ENCODE assay signal across 8 cellular contexts in the genomic region with DNA sequence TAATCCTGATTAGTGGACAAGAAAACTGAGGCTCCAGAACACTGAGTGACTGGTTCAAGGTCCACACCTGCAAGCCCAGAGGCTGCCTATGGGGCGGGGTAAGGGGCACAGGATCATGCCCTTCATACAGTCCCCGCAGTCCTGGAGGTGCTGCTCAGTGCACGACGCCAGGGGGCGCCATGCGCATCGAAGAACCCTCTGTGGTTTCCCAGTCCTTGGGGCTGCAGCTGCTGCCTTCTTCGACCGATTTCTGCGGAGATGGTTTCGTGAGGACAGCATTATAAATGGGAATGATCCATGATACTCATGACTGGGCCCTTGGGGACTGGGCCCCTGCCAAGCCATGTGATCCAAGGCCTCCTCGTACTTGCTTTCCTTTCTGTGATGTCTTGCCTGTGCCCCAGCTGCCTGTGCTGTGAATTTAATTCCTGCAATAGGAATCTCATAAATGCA. TPM values are rescaled to one million over a fixed set of nuclear protein-coding genes. Genes with fewer than 3 reads are reported as not detected.
DNase-seq lines count a peak whose midpoint lies in the region; ATAC-seq, FAIRE-seq and TF ChIP-seq lines count a peak whose summit lies in the region.

No MANE protein-coding gene starts in this region.

- TF ChIP-seq CTCF in esophagus muscularis mucosa (IDR thresholded peaks at IDR 0.05) = peak; percentile 94 to 98 (median 97)
- TF ChIP-seq CTCF in mucosa of descending colon (IDR thresholded peaks at IDR 0.05) = peak; percentile 75

- peak overlapping the region; percentile 8 to 74 (median 47); a peak in 19 of 22 replicates for H3K4me2 ChIP-seq in BLaER1 treated with 17β-estradiol and CSF1 and Interleukin-3, amounts not matched to agents 10 nM and 100 nM

- TF ChIP-seq POLR2A in H54 (IDR thresholded peaks at IDR 0.05; ENCODE audit: low read depth, low read length) = no peak
- no peak for TF ChIP-seq POLR2A in esophagus muscularis mucosa (IDR thresholded peaks at IDR 0.05; ENCODE audit: low read depth)

- H3K9ac ChIP-seq in BLaER1 treated with 17β-estradiol and CSF1 and Interleukin-3, amounts not matched to agents 10 nM and 100 nM = 0 out of 22 replicates have a peak overlapping the region, but pooled peaks of 1 of the 11 experiments have one; percentile 25

- peak; percentile 70 for FAIRE-seq in H54 (lab: Jason Lieb, UNC)

- H3K4me3 ChIP-seq in BLaER1 treated with 17β-estradiol and CSF1 and Interleukin-3, amounts not matched to agents 10 nM and 100 nM = no peak overlapping the region
- H3K4me3 ChIP-seq in esophagus muscularis mucosa = no peak overlapping the region
- no peak overlapping the region for H3K4me3 ChIP-seq in mucosa of descending colon

- H3K36me3 ChIP-seq in BLaER1 treated with 17β-estradiol and CSF1 and Interleukin-3, amounts not matched to agents 10 nM and 100 nM = no peaks in the 10 kb centered on the region
- no peaks in the 10 kb centered on the region for H3K36me3 ChIP-seq in esophagus muscularis mucosa
- H3K36me3 ChIP-seq in mucosa of descending colon (ENCODE audit: low read depth) = no peaks in the 10 kb centered on the region

- ATAC-seq in mucosa of descending colon (peak; percentile 95), GM21786 (IDR thresholded peaks at IDR 0.05; ENCODE audit: unreplicated experiment) (no peak)
- ATAC-seq in stimulated activated effector memory CD8-positive, alpha-beta T cell treated with anti-CD3 and anti-CD28 coated beads, Interleukin-12 subunit alpha, Interleukin-12 subunit beta, amount 100 ng/mL, for 72 hours = peak; percentile 74

- CTCF ChIA-PET in activated CD4-positive, alpha-beta memory T cell treated with anti-CD3 and anti-CD28 coated beads, Interleukin-2, amount 10 ng/mL, durations not matched to agents 7 days and 5 days (lab: Charles Lee) = interaction anchor here (0.6 to 3.2 kb wide), 5 partner anchors 9 to 106 kb away, joined by 3 to 33 read pairs (median 4); no protein-coding TSS in a partner anchor

- no peaks in the 10 kb centered on the region for H3K36me3 Mint-ChIP-seq in activated CD4-positive, alpha-beta memory T cell treated with anti-CD3 and anti-CD28 coated beads, Interleukin-2, amount 10 ng/mL, durations not matched to agents 7 days and 5 days (ENCODE audit: low read depth)
- H3K36me3 Mint-ChIP-seq in stimulated activated effector memory CD8-positive, alpha-beta T cell treated with anti-CD3 and anti-CD28 coated beads, Interleukin-12 subunit alpha, Interleukin-12 subunit beta, amount 100 ng/mL, for 72 hours = no peaks in the 10 kb centered on the region

- no peaks in the 10 kb centered on the region for H3K9me3 Mint-ChIP-seq in activated CD4-positive, alpha-beta memory T cell treated with anti-CD3 and anti-CD28 coated beads, Interleukin-2, amount 10 ng/mL, durations not matched to agents 7 days and 5 days
- H3K9me3 Mint-ChIP-seq in stimulated activated effector memory CD8-positive, alpha-beta T cell treated with anti-CD3 and anti-CD28 coated beads, Interleukin-12 subunit alpha, Interleukin-12 subunit beta, amount 100 ng/mL, for 72 hours = no peaks in the 10 kb centered on the region

- no peaks in the 10 kb centered on the region for H3K9me3 ChIP-seq in BLaER1 treated with 17β-estradiol and CSF1 and Interleukin-3, amounts not matched to agents 10 nM and 100 nM (replicated peaks in 1 of 11)
- H3K9me3 ChIP-seq in esophagus muscularis mucosa (no peaks in the 10 kb centered on the region), mucosa of descending colon (no peaks in the 10 kb centered on the region)

- intact Hi-C loops in esophagus muscularis mucosa (cut with DNase I) = loop anchor here (1.0 to 5.0 kb wide), 2 partner anchors 85 to 105 kb away; no protein-coding TSS in a partner anchor
- intact Hi-C loops in mucosa of descending colon (cut with DNase I, micrococcal nuclease) = loop anchor here in 1 of 2 donors (5.0 kb wide), 1 partner anchor 105 kb away; no protein-coding TSS in a partner anchor

- no peaks in the 10 kb centered on the region for H4K20me1 ChIP-seq in BLaER1 treated with 17β-estradiol and CSF1 and Interleukin-3, amounts not matched to agents 10 nM and 100 nM

- WGBS in esophagus muscularis mucosa = 1% methylated on average over 12 of the region's 12 CpGs

- POLR2A ChIA-PET in activated CD4-positive, alpha-beta memory T cell treated with anti-CD3 and anti-CD28 coated beads, Interleukin-2, amount 10 ng/mL, durations not matched to agents 7 days and 5 days (lab: Charles Lee) = no interaction called here

- peaks cover 7% of the 10 kb centered on the region for H3K27me3 Mint-ChIP-seq in activated CD4-positive, alpha-beta memory T cell treated with anti-CD3 and anti-CD28 coated beads, Interleukin-2, amount 10 ng/mL, durations not matched to agents 7 days and 5 days

- no peak overlapping the region for H3K27ac ChIP-seq in BLaER1 treated with 17β-estradiol and CSF1 and Interleukin-3, amounts not matched to agents 10 nM and 100 nM
- H3K27ac ChIP-seq in esophagus muscularis mucosa (replicated peaks in 1 of 4) = peak overlapping the region; percentile 55 to 78 (median 72)

- no peak overlapping the region for H3K27ac Mint-ChIP-seq in activated CD4-positive, alpha-beta memory T cell treated with anti-CD3 and anti-CD28 coated beads, Interleukin-2, amount 10 ng/mL, durations not matched to agents 7 days and 5 days
- H3K27ac Mint-ChIP-seq in stimulated activated effector memory CD8-positive, alpha-beta T cell treated with anti-CD3 and anti-CD28 coated beads, Interleukin-12 subunit alpha, Interleukin-12 subunit beta, amount 100 ng/mL, for 72 hours = no peak overlapping the region

- H3K27me3 ChIP-seq in BLaER1 treated with 17β-estradiol and CSF1 and Interleukin-3, amounts not matched to agents 10 nM and 100 nM = no peaks in the 10 kb centered on the region
- H3K27me3 ChIP-seq in esophagus muscularis mucosa = no peaks in the 10 kb centered on the region

- no peak overlapping the region for H3K4me3 Mint-ChIP-seq in activated CD4-positive, alpha-beta memory T cell treated with anti-CD3 and anti-CD28 coated beads, Interleukin-2, amount 10 ng/mL, durations not matched to agents 7 days and 5 days
- no peak overlapping the region for H3K4me3 Mint-ChIP-seq in stimulated activated effector memory CD8-positive, alpha-beta T cell treated with anti-CD3 and anti-CD28 coated beads, Interleukin-12 subunit alpha, Interleukin-12 subunit beta, amount 100 ng/mL, for 72 hours

- peaks cover 6 to 20% (median 12%) of the 10 kb centered on the region in 10 experiments; a peak in 17 of 20 replicates for H3K4me1 ChIP-seq in BLaER1 treated with 17β-estradiol and CSF1 and Interleukin-3, amounts not matched to agents 10 nM and 100 nM
- H3K4me1 ChIP-seq in esophagus muscularis mucosa = peaks cover 0 to 14% (median 13%) of the 10 kb centered on the region in 4 donors
- H3K4me1 ChIP-seq in mucosa of descending colon (ENCODE audit: low read depth) = peaks cover 12% of the 10 kb centered on the region

- DNase-seq in H54 (ENCODE audit: insufficient read length, low spot score) (peak; percentile 61), NCI-H460 (ENCODE audit: extremely low read depth, low read depth) (peak; percentile 47), esophagus muscularis mucosa (ENCODE audit: extremely low spot score) (peak; percentile 96), mucosa of descending colon (peak; percentile 90 to 94 (median 93))
- DNase-seq in activated CD4-positive, alpha-beta memory T cell treated with anti-CD3 and anti-CD28 coated beads, Interleukin-2, amount 10 ng/mL, durations not matched to agents 7 days and 5 days = peak; percentile 66
- DNase-seq in stimulated activated effector memory CD8-positive, alpha-beta T cell treated with anti-CD3 and anti-CD28 coated beads, Interleukin-12 subunit alpha, Interleukin-12 subunit beta, amount 100 ng/mL, for 72 hours (ENCODE audit: low spot score in 2 of 2) = peak; percentile 47 to 76

- no peaks in the 10 kb centered on the region for H3K4me1 Mint-ChIP-seq in activated CD4-positive, alpha-beta memory T cell treated with anti-CD3 and anti-CD28 coated beads, Interleukin-2, amount 10 ng/mL, durations not matched to agents 7 days and 5 days
- H3K4me1 Mint-ChIP-seq in stimulated activated effector memory CD8-positive, alpha-beta T cell treated with anti-CD3 and anti-CD28 coated beads, Interleukin-12 subunit alpha, Interleukin-12 subunit beta, amount 100 ng/mL, for 72 hours = no peaks in the 10 kb centered on the region

- TF ChIP-seq EP300 in esophagus muscularis mucosa (IDR thresholded peaks at IDR 0.05) = no peak

RNA-seq across cellular contexts. Expression of a gene that starts 37.1 kb away (rescaled TPM):
- total RNA-seq in NCI-H460 (2014; rRNA removed; shearing (Covaris generic)) = 3.3 and 3.8 TPM in 2 replicates
- 6.3 and 11.3 TPM in 2 replicates for polyA plus RNA-seq in NCI-H460 (2014; cell fraction: nucleus; rRNA removed)
- not detected for total RNA-seq in activated CD4-positive, alpha-beta memory T cell treated with anti-CD3 and anti-CD28 coated beads, Interleukin-2, amount 10 ng/mL, durations not matched to agents 7 days and 5 days
- total RNA-seq in esophagus muscularis mucosa (10 to 100 TPM; 46.6 to 93.0 (median 66.9) TPM), mucosa of descending colon (100 to 1,000 TPM in 2 of 3 donors, 10 to 100 TPM in 1; 87.6 to 146 (median 144) TPM)

Comparison
In these comparisons a context has a peak if more than half of its experiments do, and no peak if none do; other contexts are left out.
1. H3K27ac ChIP-seq: peak in esophagus muscularis mucosa (4 of 4); none in BLaER1 treated with 17β-estradiol and CSF1 and Interleukin-3, amounts not matched to agents 10 nM and 100 nM (0 of 11).
2. Peak in every context shown above with its lines, with median percentiles within 50 percentile points of each other: DNase-seq.